8 cellular contexts compared by ENCODE assay signal in genomic region chr13:40983725-40984669, GRCh38. TPM values are rescaled to one million over a fixed set of nuclear protein-coding genes. Genes with fewer than 3 reads are reported as not detected.
DNase-seq lines count a peak whose midpoint lies in the region; ATAC-seq and TF ChIP-seq lines count a peak whose summit lies in the region.

No MANE protein-coding gene starts in this region.

- H3K27me3 ChIP-seq in heart left ventricle (no peaks in the 10 kb centered on the region), adipocyte (replicated peaks; ENCODE audit: control insufficient read depth, insufficient read depth, low read length) (no peaks in the 10 kb centered on the region), upper lobe of left lung (no peaks in the 10 kb centered on the region)

- no peak for TF ChIP-seq EP300 in upper lobe of left lung (IDR thresholded peaks at IDR 0.05)

- H3K36me3 ChIP-seq in heart left ventricle (peaks cover 0 to 5% (median 0%) of the 10 kb centered on the region in 9 donors), adipocyte (ENCODE audit: control insufficient read depth, insufficient read depth, low read length, severe bottlenecking) (peaks cover 19% of the 10 kb centered on the region), upper lobe of left lung (no peaks in the 10 kb centered on the region)

- DNase-seq in heart left ventricle = no peak
- no peak for DNase-seq in left ventricle myocardium superior
- DNase-seq in adipocyte (ENCODE audit: low read depth) = no peak
- DNase-seq in medulla oblongata (ENCODE audit: extremely low spot score) = peak; percentile 49
- DNase-seq in upper lobe of left lung = no peak
- no peak for DNase-seq in MV-4-11 (lab: John Stamatoyannopoulos, UW)

- 79 to 84% (median 83%) methylated on average over 4 of the region's 4 CpGs for WGBS in heart left ventricle, 4 donors
- WGBS in upper lobe of left lung, 2 donors = 59 to 61% methylated on average over 4 of the region's 4 CpGs

- peak overlapping the region in 9 of 12 donors; percentile 28 to 57 (median 39) for H3K4me3 ChIP-seq in heart left ventricle
- H3K4me3 ChIP-seq in adipocyte (ENCODE audit: low read length) = peak overlapping the region; percentile 58
- peak overlapping the region in 2 of 4 donors; percentile 31 to 51 for H3K4me3 ChIP-seq in upper lobe of left lung

- H3K4me1 ChIP-seq in heart left ventricle (peaks cover 18 to 87% (median 52%) of the 10 kb centered on the region in 12 donors), adipocyte (ENCODE audit: control insufficient read depth, insufficient read depth, low read length) (peaks cover 39% of the 10 kb centered on the region), upper lobe of left lung (peaks cover 36 to 70% (median 48%) of the 10 kb centered on the region in 4 donors)

- intact Hi-C loops in heart left ventricle (cut with DNase I) (loop anchor here in 5 of 10 donors (2.0 to 10.0 kb wide), 5 partner anchors 59 to 209 kb away; partner anchors contain the start of genes WBP4 (in 4 of the 5) and MRPS31 (in 1 of the 5)), left ventricle myocardium superior (cut with micrococcal nuclease) (no loop called here)

- H3K9ac ChIP-seq in adipocyte (ENCODE audit: low read length) = no peak overlapping the region

- TF ChIP-seq POLR2A in heart left ventricle (IDR thresholded peaks at IDR 0.05) = no peak
- TF ChIP-seq POLR2A in upper lobe of left lung (IDR thresholded peaks at IDR 0.05) = no peak

- TF ChIP-seq CTCF in heart left ventricle (IDR thresholded peaks at IDR 0.05) (no peak), upper lobe of left lung (IDR thresholded peaks at IDR 0.05) (no peak)

- ATAC-seq in heart left ventricle (peak in 1 of 4 donors; percentile 18), left ventricle myocardium superior (no peak), upper lobe of left lung (ENCODE audit: low FRiP score in 2 of 2) (no peak), GM18511 (IDR thresholded peaks at IDR 0.05; ENCODE audit: unreplicated experiment) (no peak), HG02571 (IDR thresholded peaks at IDR 0.05; ENCODE audit: unreplicated experiment) (no peak)

- H3K9me3 ChIP-seq in heart left ventricle (no peaks in the 10 kb centered on the region), adipocyte (ENCODE audit: control insufficient read depth, low read length) (no peaks in the 10 kb centered on the region), upper lobe of left lung (no peaks in the 10 kb centered on the region)

- H3K27ac ChIP-seq in heart left ventricle (peak overlapping the region; percentile 73 to 95 (median 82)), upper lobe of left lung (peak overlapping the region; percentile 76 to 91 (median 86))

RNA-seq across cellular contexts. Expression of gene ELF1, which starts 35.1 kb away (rescaled TPM):
- total RNA-seq in heart left ventricle = 10 to 100 TPM; 28.6 to 75.4 (median 35.3) TPM
- polyA plus RNA-seq in heart left ventricle = 10 to 100 TPM in 1 of 2 donors, 1 to 10 TPM in 1; 7.7 to 19.4 TPM
- total RNA-seq in left ventricle myocardium superior = 33.3 TPM
- 100 to 1,000 TPM in 1 of 6 donors, 10 to 100 TPM in 5; 52.6 to 134 (median 78.6) TPM for total RNA-seq in upper lobe of left lung
